35 cellular contexts compared by ENCODE assay signal in the genomic region with DNA sequence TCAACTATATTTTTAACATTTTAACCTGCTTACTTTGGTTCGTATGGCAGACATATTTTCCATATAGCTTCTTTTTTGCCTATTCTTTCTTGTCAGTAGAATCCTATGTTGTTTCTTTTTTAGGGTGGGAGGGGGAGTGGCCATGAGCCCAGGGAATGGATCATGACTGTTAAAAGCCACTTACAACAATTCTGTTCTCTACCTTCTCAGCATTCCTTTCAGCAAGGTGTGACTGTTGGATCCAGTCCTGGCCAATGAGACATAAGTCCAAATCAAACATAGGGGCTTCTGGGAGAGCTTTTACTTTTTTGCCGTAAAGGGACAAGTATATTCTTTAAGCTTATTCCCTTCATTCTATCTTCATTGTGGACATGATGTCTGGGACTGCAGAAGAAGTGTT. TPM values are rescaled to one million over a fixed set of nuclear protein-coding genes. Genes with fewer than 3 reads are reported as not detected.
"Had no signal": no experiment of that assay in that cellular context is flagged by ENCODE, and none has a peak within 500 bp of the region (broad histone marks: within the 10 kb centered on the region; RNA-seq: fewer than 3 reads in every experiment).

No MANE protein-coding gene starts in this region.

- H3K36me3 ChIP-seq: MG63 had no signal

- DNase-seq: Karpas-422, Kasumi-1, MG63, MM.1S, MV-4-11, NCI-H1048, NCI-H1092, NCI-H1092 treated with DMSO at 0.1 percent for 48 hours, NCI-H1105, NCI-H1105 treated with DMSO at 0.1 percent for 48 hours, NCI-H1417, NCI-H1417 treated with DMSO at 0.1 percent for 48 hours, NCI-H1436, NCI-H1436 treated with DMSO at 0.1 percent for 48 hours, NCI-H146, NCI-H1694, NCI-H1694 treated with DMSO at 0.1 percent for 48 hours, NCI-H187, NCI-H187 treated with DMSO at 0.1 percent for 48 hours, NCI-H1930, NCI-H2029, NCI-H2029 treated with DMSO at 0.1 percent for 48 hours, NCI-H2081, NCI-H2081 treated with DMSO at 0.1 percent for 48 hours, NCI-H2107, NCI-H2171, NCI-H2171 treated with DMSO at 0.1 percent for 48 hours, NCI-H2227 treated with DMSO at 0.1 percent for 48 hours, NCI-H226, NCI-H345, NCI-H446, NCI-H446 treated with DMSO at 0.1 percent for 48 hours, NCI-H510A, NCI-H510A treated with DMSO at 0.1 percent for 48 hours had no signal

- H3K9me3 ChIP-seq: MG63 had no signal

- H3K27me3 ChIP-seq: MG63 had no signal

- H3K4me3 ChIP-seq: MG63 had no signal

RNA-seq across cellular contexts. Expression of a gene that starts 25.0 kb away (rescaled TPM):
- total RNA-seq: LHCN-M2 had no signal
